Comparison of ENCODE assay signal across 23 cellular contexts in the genomic region with DNA sequence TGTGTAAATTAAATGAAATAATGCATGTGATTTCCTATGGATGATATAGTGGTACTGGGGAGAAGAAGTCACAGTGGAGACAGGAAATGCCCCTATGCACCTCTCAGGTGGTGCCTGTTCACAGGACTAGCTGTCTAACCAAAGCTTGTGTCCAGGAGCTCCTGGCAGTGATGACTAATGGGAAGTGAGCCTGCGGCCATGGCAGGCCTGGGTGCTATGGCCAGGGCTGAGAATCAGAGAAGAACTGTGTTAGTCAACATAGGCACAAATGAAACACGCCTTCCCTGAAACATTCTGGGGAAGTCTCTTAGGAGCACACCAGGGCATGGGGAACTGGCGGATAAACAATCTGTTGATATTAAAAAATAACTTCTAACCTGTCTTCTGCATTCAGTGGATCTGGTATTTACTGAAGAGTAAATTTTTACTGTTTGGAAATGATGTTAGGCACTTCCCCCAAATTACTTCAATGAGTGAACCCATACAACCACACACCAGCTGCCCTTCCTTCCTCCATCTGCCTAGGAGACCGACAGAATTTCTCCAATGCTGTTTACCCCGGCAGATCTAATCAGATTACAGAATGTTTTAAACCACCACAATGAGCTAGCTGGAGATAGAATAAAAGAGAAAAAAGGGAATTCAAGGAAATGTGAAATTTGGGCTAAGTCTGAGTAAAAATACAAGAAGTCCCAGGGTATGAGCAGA.
DNase-seq lines count a peak whose midpoint lies in the region; ATAC-seq and TF ChIP-seq lines count a peak whose summit lies in the region.
"Had no signal": no experiment of that assay in that cellular context is flagged by ENCODE, and none has a peak within 500 bp of the region (broad histone marks: within the 10 kb centered on the region; RNA-seq: fewer than 3 reads in every experiment).

No MANE protein-coding gene starts in this region.

- peak; percentile 56 for DNase-seq in DMS 273 (lab: John Stamatoyannopoulos, UW; ENCODE audit: unreplicated experiment)
- peak; percentile 76 to 83 for DNase-seq in Kasumi-1 (lab: John Stamatoyannopoulos, UW)
- peak; percentile 6 for DNase-seq in RKO (ENCODE audit: low spot score)
- peak; percentile 57 for DNase-seq in islet precursor cell
- no peak for DNase-seq in activated CD4-positive, alpha-beta T cell treated with anti-CD3 and anti-CD28 coated beads, Interleukin-2, amount 50 U/mL, for 4 hours
- no peak for DNase-seq in adrenal gland
- DNase-seq: activated CD4-positive, alpha-beta T cell treated with anti-CD3 and anti-CD28 coated beads, Interleukin-2, amount 50 U/mL, for 1 hour; activated CD8-positive, alpha-beta memory T cell treated with anti-CD3 and anti-CD28 coated beads, Interleukin-2, amount 50 U/mL, for 48 hours; activated effector memory CD4-positive, alpha-beta T cell treated with Interleukin-2 at 50 U/mL for 16 hours; activated naive CD8-positive, alpha-beta T cell treated with anti-CD3 and anti-CD28 coated beads, Interleukin-2, amount 50 U/mL, for 24 hours; colonic mucosa; H9; heart right ventricle; MG63; NCI-H1930; NCI-H510A; SIG-M5; stimulated activated naive CD8-positive, alpha-beta T cell treated with anti-CD3 and anti-CD28 coated beads, Interleukin-15, Interleukin-2, amounts not matched to agents 100 U/mL and 50 U/mL, for 24 hours; tibial artery had no signal

- 72 to 90% (median 77%) methylated on average over 5 of the region's 5 CpGs for WGBS in adrenal gland, 4 donors

- H3K27ac ChIP-seq in adrenal gland: no peak overlapping the region
- H3K27ac ChIP-seq: heart right ventricle, neural progenitor cell, tibial artery, VCaP had no signal

- no peaks in the 10 kb centered on the region for H3K27me3 ChIP-seq in adrenal gland
- H3K27me3 ChIP-seq: colonic mucosa, heart right ventricle, MG63, neural progenitor cell, tibial artery had no signal

- intact Hi-C loops in adrenal gland (cut with DNase I): loop anchor here in 1 of 2 donors (10.0 kb wide), 1 partner anchor 92 kb away; no protein-coding TSS in a partner anchor

- no peak for TF ChIP-seq CTCF in adrenal gland (IDR thresholded peaks at IDR 0.05)

- H3K36me3 ChIP-seq in adrenal gland (replicated peaks in 1 of 2): no peaks in the 10 kb centered on the region
- H3K36me3 ChIP-seq: colonic mucosa, heart right ventricle, MG63, neural progenitor cell, tibial artery had no signal

- no peaks in the 10 kb centered on the region for H3K9me3 ChIP-seq in adrenal gland (replicated peaks in 1 of 3)
- H3K9me3 ChIP-seq: colonic mucosa, heart right ventricle, MG63, tibial artery had no signal

- ATAC-seq in activated CD4-positive, CD25-positive, alpha-beta regulatory T cell treated with anti-CD3 and anti-CD28 coated beads, Interleukin-2, amount 50 U/mL, for 24 hours: no peak
- ATAC-seq: activated naive CD8-positive, alpha-beta T cell treated with anti-CD3 and anti-CD28 coated beads, Interleukin-2, amount 50 U/mL, for 24 hours; heart right ventricle; stimulated activated naive CD8-positive, alpha-beta T cell treated with anti-CD3 and anti-CD28 coated beads, Interleukin-15, Interleukin-2, amounts not matched to agents 100 U/mL and 50 U/mL, for 24 hours had no signal

- H3K4me3 ChIP-seq in adrenal gland: no peak overlapping the region
- H3K4me3 ChIP-seq: colonic mucosa, heart right ventricle, MG63, neural progenitor cell, skin epidermis, tibial artery had no signal

- no peaks in the 10 kb centered on the region for H3K4me1 ChIP-seq in adrenal gland (replicated peaks in 1 of 2)
- H3K4me1 ChIP-seq: colonic mucosa, heart right ventricle, tibial artery had no signal

- TF ChIP-seq POLR2A in adrenal gland (IDR thresholded peaks at IDR 0.05): no peak

Comparison
In these comparisons a context has a peak if more than half of its experiments do, and no peak if none do; other contexts are left out.
1. DNase-seq: peak in DMS 273 (single experiment), Kasumi-1 (2 of 2), RKO (single experiment) and islet precursor cell (single experiment); none in activated CD4-positive, alpha-beta T cell treated with anti-CD3 and anti-CD28 coated beads, Interleukin-2, amount 50 U/mL, for 4 hours (0 of 2) and adrenal gland (0 of 7).